Comparison of ENCODE assay signal across 17 cellular contexts in the genomic region with DNA sequence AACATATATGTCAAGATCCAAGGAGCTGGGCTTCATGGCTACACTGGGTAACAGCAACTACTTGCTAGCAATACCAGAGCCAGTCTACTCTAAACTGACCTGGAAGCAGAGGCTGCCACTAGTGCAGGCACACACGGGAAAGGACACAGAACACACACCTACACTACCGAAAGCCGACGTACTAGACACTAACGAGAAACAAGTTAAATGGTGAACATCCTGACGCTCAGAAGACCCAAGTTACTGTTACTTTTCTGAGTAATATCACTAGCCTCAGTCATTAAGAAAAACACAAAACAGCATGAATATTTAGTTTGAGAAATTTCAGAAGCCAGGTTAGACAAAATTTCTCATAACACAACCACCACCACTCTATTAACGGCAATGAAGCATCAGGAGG. TPM values are rescaled to one million over a fixed set of nuclear protein-coding genes. Genes with fewer than 3 reads are reported as not detected.
DNase-seq lines count a peak whose midpoint lies in the region; ATAC-seq lines count a peak whose summit lies in the region.
"Had no signal": no experiment of that assay in that cellular context is flagged by ENCODE, and none has a peak within 500 bp of the region (broad histone marks: within the 10 kb centered on the region; RNA-seq: fewer than 3 reads in every experiment).

No MANE protein-coding gene starts in this region.

- no peaks in the 10 kb centered on the region for H3K27me3 Mint-ChIP-seq in activated CD4-positive, alpha-beta T cell treated with anti-CD3 and anti-CD28 coated beads for 36 hours
- no peaks in the 10 kb centered on the region for H3K27me3 Mint-ChIP-seq in activated T-cell treated with anti-CD3 and anti-CD28 coated beads, Interleukin-2, amount 50 U/mL, for 72 hours (ENCODE audit: low read depth)
- no peaks in the 10 kb centered on the region for H3K27me3 Mint-ChIP-seq in activated naive CD4-positive, alpha-beta T cell treated with anti-CD3 and anti-CD28 coated beads for 36 hours (ENCODE audit: low read depth)
- H3K27me3 Mint-ChIP-seq: B cell; CD4-positive, CD25-positive, alpha-beta regulatory T cell had no signal

- no peak for DNase-seq in activated CD4-positive, alpha-beta T cell treated with anti-CD3 and anti-CD28 coated beads for 36 hours
- DNase-seq in activated CD4-positive, alpha-beta T cell treated with anti-CD3 and anti-CD28 coated beads for 48 hours, result no peak
- no peak for DNase-seq in activated T-cell treated with anti-CD3 and anti-CD28 coated beads, Interleukin-2, amount 50 U/mL, for 72 hours
- DNase-seq in activated T-cell treated with anti-CD3 and anti-CD28 coated beads, Interleukin-2, amount 50 U/mL, for 48 hours, result no peak
- no peak for DNase-seq in stimulated activated effector memory CD8-positive, alpha-beta T cell treated with anti-CD3 and anti-CD28 coated beads, Interleukin-12 subunit alpha, Interleukin-12 subunit beta, amount 100 ng/mL, for 72 hours (ENCODE audit: low spot score in 2 of 2)
- no peak for DNase-seq in activated naive CD4-positive, alpha-beta T cell treated with anti-CD3 and anti-CD28 coated beads for 36 hours
- DNase-seq: CD4-positive, CD25-positive, alpha-beta regulatory T cell; CD8-positive, alpha-beta T cell; DMS 273 treated with DMSO at 0.1 percent for 48 hours; DMS79; EL; GDM1; GM23248; H7; HCEC 1CT had no signal

- peak overlapping the region; percentile 61 for H3K27ac Mint-ChIP-seq in activated CD4-positive, alpha-beta T cell treated with anti-CD3 and anti-CD28 coated beads for 36 hours
- no peak overlapping the region for H3K27ac Mint-ChIP-seq in activated T-cell treated with anti-CD3 and anti-CD28 coated beads, Interleukin-2, amount 50 U/mL, for 72 hours
- no peak overlapping the region for H3K27ac Mint-ChIP-seq in stimulated activated effector memory CD8-positive, alpha-beta T cell treated with anti-CD3 and anti-CD28 coated beads, Interleukin-12 subunit alpha, Interleukin-12 subunit beta, amount 100 ng/mL, for 72 hours
- H3K27ac Mint-ChIP-seq in activated naive CD4-positive, alpha-beta T cell treated with anti-CD3 and anti-CD28 coated beads for 36 hours, result no peak overlapping the region
- H3K27ac Mint-ChIP-seq: B cell; CD8-positive, alpha-beta T cell had no signal

- peaks cover 20% of the 10 kb centered on the region for H3K36me3 Mint-ChIP-seq in activated CD4-positive, alpha-beta T cell treated with anti-CD3 and anti-CD28 coated beads for 36 hours (ENCODE audit: low read depth)
- H3K36me3 Mint-ChIP-seq in activated T-cell treated with anti-CD3 and anti-CD28 coated beads, Interleukin-2, amount 50 U/mL, for 72 hours (ENCODE audit: insufficient read depth in 2 of 2), result peaks cover 4 to 14% of the 10 kb centered on the region in 2 donors
- peaks cover 55% of the 10 kb centered on the region for H3K36me3 Mint-ChIP-seq in stimulated activated effector memory CD8-positive, alpha-beta T cell treated with anti-CD3 and anti-CD28 coated beads, Interleukin-12 subunit alpha, Interleukin-12 subunit beta, amount 100 ng/mL, for 72 hours
- H3K36me3 Mint-ChIP-seq in activated naive CD4-positive, alpha-beta T cell treated with anti-CD3 and anti-CD28 coated beads for 36 hours (ENCODE audit: low read depth), result peaks cover 11% of the 10 kb centered on the region

- H3K9me3 Mint-ChIP-seq in activated CD4-positive, alpha-beta T cell treated with anti-CD3 and anti-CD28 coated beads for 36 hours (ENCODE audit: low read depth), result no peaks in the 10 kb centered on the region
- H3K9me3 Mint-ChIP-seq in activated T-cell treated with anti-CD3 and anti-CD28 coated beads, Interleukin-2, amount 50 U/mL, for 72 hours, result no peaks in the 10 kb centered on the region
- H3K9me3 Mint-ChIP-seq in stimulated activated effector memory CD8-positive, alpha-beta T cell treated with anti-CD3 and anti-CD28 coated beads, Interleukin-12 subunit alpha, Interleukin-12 subunit beta, amount 100 ng/mL, for 72 hours, result no peaks in the 10 kb centered on the region
- H3K9me3 Mint-ChIP-seq in activated naive CD4-positive, alpha-beta T cell treated with anti-CD3 and anti-CD28 coated beads for 36 hours, result no peaks in the 10 kb centered on the region
- H3K9me3 Mint-ChIP-seq: CD4-positive, CD25-positive, alpha-beta regulatory T cell; CD8-positive, alpha-beta T cell had no signal

- CTCF ChIA-PET in activated CD4-positive, alpha-beta T cell treated with anti-CD3 and anti-CD28 coated beads for 36 hours (lab: Charles Lee), result interaction anchor here (0.5 to 0.6 kb wide), 2 partner anchors 9 to 49 kb away, joined by 3 to 4 read pairs; no protein-coding TSS in a partner anchor
- CTCF ChIA-PET in activated naive CD4-positive, alpha-beta T cell treated with anti-CD3 and anti-CD28 coated beads for 36 hours (lab: Charles Lee), result interaction anchor here (1.5 kb wide), 1 partner anchor 38 kb away, joined by 6 read pairs; no protein-coding TSS in a partner anchor

- intact Hi-C loops in activated CD4-positive, alpha-beta T cell treated with anti-CD3 and anti-CD28 coated beads for 36 hours (cut with DNase I, micrococcal nuclease), result loop anchor here in 1 of 2 experiments (5.0 kb wide), 1 partner anchor 45 kb away; the partner anchor contains the start of gene CAMSAP1
- intact Hi-C loops in activated naive CD4-positive, alpha-beta T cell treated with anti-CD3 and anti-CD28 coated beads for 36 hours (cut with micrococcal nuclease), result no loop called here

- POLR2A ChIA-PET in activated CD4-positive, alpha-beta T cell treated with anti-CD3 and anti-CD28 coated beads for 36 hours (lab: Charles Lee), result no interaction called here

- peak; percentile 74 for ATAC-seq in activated CD4-positive, alpha-beta T cell treated with anti-CD3 and anti-CD28 coated beads for 36 hours
- peak; percentile 51 to 83 for ATAC-seq in activated T-cell treated with anti-CD3 and anti-CD28 coated beads, Interleukin-2, amount 50 U/mL, for 72 hours (replicated peaks in 1 of 2)
- peak; percentile 79 for ATAC-seq in stimulated activated effector memory CD8-positive, alpha-beta T cell treated with anti-CD3 and anti-CD28 coated beads, Interleukin-12 subunit alpha, Interleukin-12 subunit beta, amount 100 ng/mL, for 72 hours
- ATAC-seq in HG03097 (IDR thresholded peaks at IDR 0.05; ENCODE audit: low FRiP score, unreplicated experiment), result no peak
- ATAC-seq: CD8-positive, alpha-beta T cell had no signal

- H3K4me3 Mint-ChIP-seq in activated CD4-positive, alpha-beta T cell treated with anti-CD3 and anti-CD28 coated beads for 36 hours, result no peak overlapping the region
- peak overlapping the region in 1 of 2 donors; percentile 60 for H3K4me3 Mint-ChIP-seq in activated T-cell treated with anti-CD3 and anti-CD28 coated beads, Interleukin-2, amount 50 U/mL, for 72 hours
- peak overlapping the region; percentile 32 for H3K4me3 Mint-ChIP-seq in stimulated activated effector memory CD8-positive, alpha-beta T cell treated with anti-CD3 and anti-CD28 coated beads, Interleukin-12 subunit alpha, Interleukin-12 subunit beta, amount 100 ng/mL, for 72 hours
- H3K4me3 Mint-ChIP-seq in activated naive CD4-positive, alpha-beta T cell treated with anti-CD3 and anti-CD28 coated beads for 36 hours, result no peak overlapping the region
- H3K4me3 Mint-ChIP-seq: B cell; CD4-positive, CD25-positive, alpha-beta regulatory T cell; CD8-positive, alpha-beta T cell had no signal

- H3K4me1 Mint-ChIP-seq in activated CD4-positive, alpha-beta T cell treated with anti-CD3 and anti-CD28 coated beads for 36 hours, result peaks cover 34% of the 10 kb centered on the region
- peaks cover 35% of the 10 kb centered on the region for H3K4me1 Mint-ChIP-seq in activated T-cell treated with anti-CD3 and anti-CD28 coated beads, Interleukin-2, amount 50 U/mL, for 72 hours (ENCODE audit: low read depth)
- peaks cover 55% of the 10 kb centered on the region for H3K4me1 Mint-ChIP-seq in stimulated activated effector memory CD8-positive, alpha-beta T cell treated with anti-CD3 and anti-CD28 coated beads, Interleukin-12 subunit alpha, Interleukin-12 subunit beta, amount 100 ng/mL, for 72 hours
- peaks cover 16% of the 10 kb centered on the region for H3K4me1 Mint-ChIP-seq in activated naive CD4-positive, alpha-beta T cell treated with anti-CD3 and anti-CD28 coated beads for 36 hours (ENCODE audit: low read depth)

RNA-seq across cellular contexts. Expression of gene CAMSAP1, which starts 44.6 kb away (rescaled TPM):
- total RNA-seq in activated CD4-positive, alpha-beta T cell treated with anti-CD3 and anti-CD28 coated beads for 36 hours, result 10 to 100 TPM; 31.2 to 33.4 TPM
- total RNA-seq in activated T-cell treated with anti-CD3 and anti-CD28 coated beads, Interleukin-2, amount 50 U/mL, for 72 hours, result 10 to 100 TPM; 42.2 to 53.4 TPM
- total RNA-seq in activated naive CD4-positive, alpha-beta T cell treated with anti-CD3 and anti-CD28 coated beads for 36 hours, result 10 to 100 TPM; 32.6 to 35.2 TPM
